In the genomic region with DNA sequence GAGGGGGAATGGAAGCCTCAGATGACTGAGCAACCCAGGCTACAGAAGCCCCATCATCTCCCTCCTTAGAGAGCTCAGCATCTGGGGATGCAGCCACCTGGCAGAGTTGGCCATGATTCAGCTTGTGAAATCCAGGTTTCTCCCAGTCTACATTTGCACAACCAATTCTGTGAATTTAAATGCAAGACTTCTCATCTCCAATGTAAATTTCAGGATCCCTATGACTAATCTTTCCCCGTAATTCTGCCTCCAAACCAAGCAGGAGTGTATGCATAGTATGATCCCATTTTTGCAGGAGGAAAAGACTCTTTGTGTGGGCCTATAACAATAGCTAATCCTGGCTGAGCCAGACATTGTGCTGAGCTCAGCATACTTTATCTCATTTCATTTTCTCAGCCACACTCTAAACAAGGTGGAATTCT, we compare ENCODE assay signal across 20 cellular contexts. TPM values are rescaled to one million over a fixed set of nuclear protein-coding genes. Genes with fewer than 3 reads are reported as not detected.
DNase-seq lines count a peak whose midpoint lies in the region; ATAC-seq and TF ChIP-seq lines count a peak whose summit lies in the region.
"Had no signal": no experiment of that assay in that cellular context is flagged by ENCODE, and none has a peak within 500 bp of the region (broad histone marks: within the 10 kb centered on the region; RNA-seq: fewer than 3 reads in every experiment).

No MANE protein-coding gene starts in this region.

- CTCF ChIA-PET in RWPE1 (lab: Yijun Ruan, JAX) (interaction anchor here (0.5 to 1.6 kb wide), 8 partner anchors 15 to 144 kb away, joined by 3 to 6 read pairs (median 3); no protein-coding TSS in a partner anchor), Caco-2 (lab: Charles Lee) (interaction anchor here (1.0 kb wide), 1 partner anchor 29 kb away, joined by 3 read pairs; no protein-coding TSS in a partner anchor)

- H3K4me1 Mint-ChIP-seq in GM23338 (peaks cover 35% of the 10 kb centered on the region), Caco-2 (ENCODE audit: low read depth, unreplicated experiment) (peaks cover 20% of the 10 kb centered on the region)

- H3K9me3 Mint-ChIP-seq in GM23338 = no peaks in the 10 kb centered on the region
- H3K9me3 Mint-ChIP-seq in Caco-2 (ENCODE audit: unreplicated experiment) = no peaks in the 10 kb centered on the region
- H3K9me3 Mint-ChIP-seq: endodermal cell, HFFc6 had no signal

- H3K4me3 ChIP-seq in GM23338 = no peak overlapping the region
- H3K4me3 ChIP-seq in esophagus (ENCODE audit: low read depth in 1 of 2, low read length in 2 of 2) = no peak overlapping the region
- H3K4me3 ChIP-seq in Caco-2 (ENCODE audit: low read depth, low read length) = no peak overlapping the region

- H3F3A ChIP-seq in GM23338 (replicated peaks; ENCODE audit: low read depth) = no peaks in the 10 kb centered on the region

- no peaks in the 10 kb centered on the region for H3K9me3 ChIP-seq in esophagus (ENCODE audit: control insufficient read depth in 2 of 2, insufficient read depth in 1 of 2, low read depth in 1 of 2, low read length in 1 of 2)
- H3K9me3 ChIP-seq in Caco-2 = no peaks in the 10 kb centered on the region

- TF ChIP-seq CTCF in GM23338 (conservative IDR thresholded peaks at IDR 0.05; ENCODE audit: low read depth in 2 of 2) (no peak), RWPE1 (conservative IDR thresholded peaks at IDR 0.05; ENCODE audit: low read depth) (no peak), Caco-2 (IDR thresholded peaks at IDR 0.05; ENCODE audit: insufficient read depth in 1 of 2, low read depth in 1 of 2, low read length in 1 of 2, severe bottlenecking in 1 of 2, unreplicated experiment in 1 of 2) (no peak)

- H3K27me3 ChIP-seq in GM23338 (ENCODE audit: insufficient read depth) (no peaks in the 10 kb centered on the region), esophagus (ENCODE audit: control insufficient read depth in 1 of 2, insufficient read depth in 2 of 2, low read length in 2 of 2) (no peaks in the 10 kb centered on the region), Caco-2 (replicated peaks; ENCODE audit: control insufficient read depth, insufficient read depth, low read length) (no peaks in the 10 kb centered on the region)

- H3K9me2 ChIP-seq in GM23338 (ENCODE audit: insufficient read depth) = no peaks in the 10 kb centered on the region

- H2AFZ ChIP-seq in GM23338 = peak overlapping the region; percentile 98

- no peak overlapping the region for H3K4me2 ChIP-seq in GM23338

- H3K27ac Mint-ChIP-seq in GM23338 (no peak overlapping the region; the same call in 1 of the 2 replicates), Caco-2 (ENCODE audit: unreplicated experiment) (no peak overlapping the region)
- H3K27ac Mint-ChIP-seq: activated CD4-positive, alpha-beta T cell treated with anti-CD3 and anti-CD28 coated beads for 36 hours; endodermal cell; HFFc6 had no signal

- H3K36me3 Mint-ChIP-seq in GM23338 (ENCODE audit: low read depth) (no peaks in the 10 kb centered on the region), Caco-2 (ENCODE audit: insufficient read depth, unreplicated experiment) (no peaks in the 10 kb centered on the region)

- H3K27me3 Mint-ChIP-seq in GM23338 (ENCODE audit: insufficient read depth, low read depth, poor library complexity) (peaks cover 10% of the 10 kb centered on the region), Caco-2 (ENCODE audit: insufficient read depth, unreplicated experiment) (no peaks in the 10 kb centered on the region)
- H3K27me3 Mint-ChIP-seq: activated CD4-positive, alpha-beta T cell treated with anti-CD3 and anti-CD28 coated beads for 36 hours had no signal

- BruUV-seq in Caco-2 (replicated peaks; lab: Mats Ljungman, UMichigan) = no TSS peak

- H3K4me1 ChIP-seq in GM23338 (ENCODE audit: insufficient read depth) (peaks cover 14% of the 10 kb centered on the region), esophagus (ENCODE audit: control insufficient read depth in 2 of 2, insufficient read depth in 2 of 2, low read length in 1 of 2) (peaks cover 0 to 33% of the 10 kb centered on the region in 2 donors), Caco-2 (peaks cover 7% of the 10 kb centered on the region)

- no peaks in the 10 kb centered on the region for H3K79me2 ChIP-seq in GM23338 (replicated peaks; ENCODE audit: insufficient read depth)

- H3K36me3 ChIP-seq in GM23338 (ENCODE audit: insufficient read depth) (no peaks in the 10 kb centered on the region), esophagus (ENCODE audit: control insufficient read depth in 2 of 2, insufficient read depth in 2 of 2, low read length in 1 of 2) (no peaks in the 10 kb centered on the region), Caco-2 (ENCODE audit: control insufficient read depth, insufficient read depth, low read length) (no peaks in the 10 kb centered on the region)

- H3K27ac ChIP-seq in GM23338 (ENCODE audit: low read depth) (no peak overlapping the region), RWPE1 (peak overlapping the region; percentile 98), esophagus (ENCODE audit: low read depth in 2 of 2, low read length in 1 of 2) (peak overlapping the region; percentile 87 to 92)

- DNase-seq in GM23338 (ENCODE audit: low spot score) (no peak), RWPE1 (ENCODE audit: low spot score) (peak; percentile 60), renal cortical epithelial cell (ENCODE audit: low read depth) (peak; percentile 70), Caco-2 (no peak)
- DNase-seq in activated naive CD4-positive, alpha-beta T cell (lab: John Stamatoyannopoulos, UW) = no peak
- DNase-seq: activated CD4-positive, alpha-beta T cell treated with anti-CD3 and anti-CD28 coated beads for 36 hours; activated gamma-delta T cell treated with Interleukin-2 at 50 U/mL for 16 hours; AML-193; aorta; endodermal cell; foreskin melanocyte; HFFc6; MM.1S; NCI-H1930; OCI-M1; stimulated activated CD4-positive, alpha-beta T cell treated with anti-CD3 and anti-CD28 coated beads, Interleukin-2, amount 100 ng/mL, for 24 hours; T-helper 9 cell had no signal

- no peak overlapping the region for H3K4me3 Mint-ChIP-seq in GM23338
- no peak overlapping the region for H3K4me3 Mint-ChIP-seq in Caco-2 (ENCODE audit: unreplicated experiment)
- H3K4me3 Mint-ChIP-seq: activated CD4-positive, alpha-beta T cell treated with anti-CD3 and anti-CD28 coated beads for 36 hours; endodermal cell; HFFc6 had no signal

- no peaks in the 10 kb centered on the region for H4K20me1 ChIP-seq in GM23338 (replicated peaks; ENCODE audit: insufficient read depth)

- intact Hi-C loops in Caco-2 (cut with micrococcal nuclease; ENCODE audit: unreplicated experiment) = no loop called here

- WGBS in esophagus, 2 donors = 32 to 44% methylated on average over 1 of the region's 1 CpG

- POLR2A ChIA-PET in RWPE1 (lab: Yijun Ruan, JAX; ENCODE audit: low non-redundant PET) = no interaction called here
- POLR2A ChIA-PET in Caco-2 (lab: Charles Lee) = no interaction called here

- no peak for ATAC-seq in GM23338
- ATAC-seq in GM19395 (IDR thresholded peaks at IDR 0.05; ENCODE audit: unreplicated experiment) = no peak
- ATAC-seq: activated CD4-positive, alpha-beta T cell treated with anti-CD3 and anti-CD28 coated beads for 36 hours had no signal

TF ChIP-seq in GM23338, 12 proteins besides CTCF, POLR2A, EP300 and RAD21 (continues in another document):
- TF ChIP-seq ZNF114 (CRISPR knock-in tag; IDR thresholded peaks at IDR 0.05) (no peak), NANOG (IDR thresholded peaks at IDR 0.05; ENCODE audit: borderline replicate concordance) (no peak), POLR2AphosphoS5 (IDR thresholded peaks at IDR 0.05; ENCODE audit: low read depth) (no peak)

RNA-seq across cellular contexts. Expression of gene IL17B, which starts 59.6 kb away (rescaled TPM):
- total RNA-seq in GM23338 (2014; rRNA removed; shearing (Covaris generic)) = not detected in 2 replicates
- polyA plus RNA-seq in GM23338 (2016; fragmentation: Nextera tagmentation; extraction: Ambion mirVana) (not detected in 2 replicates), esophagus (1 to 10 TPM; 1.4 TPM)
- total RNA-seq in renal cortical epithelial cell (not detected in 2 replicates), Caco-2 (2022) (not detected in 2 replicates)
- total RNA-seq: activated CD4-positive, alpha-beta T cell treated with anti-CD3 and anti-CD28 coated beads for 36 hours; endodermal cell; SK-MEL-5 had no signal

Comparison
In these comparisons a context has a peak if more than half of its experiments do, and no peak if none do; other contexts are left out.
1. DNase-seq: peak in RWPE1 (single experiment) and renal cortical epithelial cell (single experiment); none in GM23338 (single experiment), activated naive CD4-positive, alpha-beta T cell (0 of 4) and Caco-2 (0 of 2).